8 cellular contexts compared by ENCODE assay signal in the genomic region with DNA sequence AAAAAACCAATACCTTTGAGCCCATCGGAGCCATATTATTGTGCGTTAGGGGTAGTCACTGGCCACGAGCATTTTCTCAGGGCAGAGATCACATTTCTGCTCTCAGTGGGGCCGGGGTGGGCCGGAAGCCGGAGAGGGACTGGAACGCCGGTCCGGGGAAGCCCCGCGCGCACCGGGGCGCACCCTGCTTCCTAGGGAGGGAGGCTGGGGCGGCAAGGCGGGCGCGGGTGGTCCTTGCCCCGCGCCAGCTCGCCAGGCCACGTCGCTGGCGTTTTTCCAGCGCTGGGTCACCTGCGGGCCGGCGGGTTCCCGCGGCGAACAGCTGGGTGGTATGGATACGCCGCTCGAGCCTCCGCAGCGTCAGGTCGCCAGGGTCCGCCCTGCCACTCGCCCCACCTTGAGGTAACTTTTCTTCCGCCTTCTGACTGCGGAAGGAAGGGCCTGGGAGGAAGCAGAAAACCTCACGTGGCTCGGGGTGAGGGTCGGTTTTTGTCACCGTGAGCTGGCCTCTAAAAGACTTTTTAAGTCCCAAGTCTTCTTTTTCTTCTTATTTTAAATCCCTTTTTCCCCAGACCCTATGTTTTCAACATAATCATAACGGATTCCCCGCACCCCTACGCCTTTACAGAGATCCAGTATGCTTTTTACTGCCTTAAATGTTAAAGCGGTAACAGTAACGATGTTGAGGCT. TPM values are rescaled to one million over a fixed set of nuclear protein-coding genes. Genes with fewer than 3 reads are reported as not detected.
A peak's percentile ranks its signal among the peaks of the same experiment; 100 is the strongest.
DNase-seq lines count a peak whose midpoint lies in the region; ATAC-seq and TF ChIP-seq lines count a peak whose summit lies in the region.

No MANE protein-coding gene starts in this region.

- H3K9me3 ChIP-seq in Panc1 (ENCODE audit: control insufficient read depth, insufficient read depth, low read depth, low read length) (no peaks in the 10 kb centered on the region), psoas muscle (no peaks in the 10 kb centered on the region), uterus (no peaks in the 10 kb centered on the region)

- peak; percentile 41 for ATAC-seq in HG03139 (IDR thresholded peaks at IDR 0.05; ENCODE audit: unreplicated experiment)
- peak; percentile 14 for ATAC-seq in Panc1
- ATAC-seq in Right ventricle myocardium inferior = no peak
- ATAC-seq in psoas muscle = no peak

- no peak for TF ChIP-seq CTCF in Panc1 (IDR thresholded peaks at IDR 0.05)
- no peak for TF ChIP-seq CTCF in psoas muscle (IDR thresholded peaks at IDR 0.05)
- TF ChIP-seq CTCF in uterus (IDR thresholded peaks at IDR 0.05) = no peak

- H3K4me1 ChIP-seq in Panc1 (ENCODE audit: control insufficient read depth, insufficient read depth, low read length) (peaks cover 27% of the 10 kb centered on the region), psoas muscle (peaks cover 9% of the 10 kb centered on the region), uterus (no peaks in the 10 kb centered on the region)

- intact Hi-C loops in Panc1 (cut with micrococcal nuclease; ENCODE audit: unreplicated experiment) (no loop called here), Right ventricle myocardium inferior (cut with DNase I) (loop anchor here (5.0 kb wide), 2 partner anchors 44 to 129 kb away; a partner anchor contains a TSS), psoas muscle (cut with DNase I) (no loop called here), uterus (cut with DNase I; ENCODE audit: low total_unique reads) (loop anchor here (10.0 kb wide), 1 partner anchor 59 kb away; a partner anchor contains a TSS)

- DNase-seq in AG08395 (ENCODE audit: low spot score) = peak; percentile 18
- no peak for DNase-seq in Panc1 (ENCODE audit: low read depth, low spot score)
- peak; percentile 72 for DNase-seq in activated gamma-delta T cell treated with Interleukin-2 at 50 U/mL for 16 hours
- DNase-seq in Right ventricle myocardium inferior (ENCODE audit: missing footprints) = peak; percentile 78
- DNase-seq in psoas muscle = peak; percentile 41 to 72
- peak; percentile 59 for DNase-seq in uterus

- in situ Hi-C loops in GM18951 (cut with MboI; ENCODE audit: low sequenced_read_pairs, unreplicated experiment) = loop anchor here (10.0 kb wide), 1 partner anchor 51 kb away; no protein-coding TSS in a partner anchor
- in situ Hi-C loops in Panc1 (cut with HindIII; ENCODE audit: low pct_unique_long_range_greater_than_20kb, low sequenced_read_pairs) = no loop called here

- 8 to 14% (median 9%) methylated on average over 40 to 50 of the region's 50 CpGs for WGBS in psoas muscle, 3 donors

- H3K27ac ChIP-seq in Panc1 (ENCODE audit: low read length) (peak overlapping the region; percentile 100), psoas muscle (peak overlapping the region; percentile 86), uterus (peak overlapping the region; percentile 99)

- TF ChIP-seq POLR2A in GM18951 (IDR thresholded peaks at IDR 0.05; ENCODE audit: extremely low read depth, insufficient read depth, insufficient read length) = peak; percentile 90
- peak; percentile 65 to 68 for TF ChIP-seq POLR2A in uterus (IDR thresholded peaks at IDR 0.05)

- H3K4me3 ChIP-seq in Panc1 (ENCODE audit: low read depth in 2 of 2, low read length in 2 of 2) (peak overlapping the region; percentile 65 to 86), psoas muscle (peak overlapping the region; percentile 91), uterus (peak overlapping the region; percentile 57 to 62)

- H3K36me3 ChIP-seq in Panc1 (ENCODE audit: control insufficient read depth, insufficient read depth, low read length) = peaks cover 17% of the 10 kb centered on the region
- H3K36me3 ChIP-seq in psoas muscle (ENCODE audit: insufficient read depth in 1 of 2, low read depth in 1 of 2) = peaks cover 0 to 11% of the 10 kb centered on the region in 2 donors
- H3K36me3 ChIP-seq in uterus = no peaks in the 10 kb centered on the region

- POLR2A ChIA-PET in Panc1 (lab: Charles Lee) = interaction anchor here (0.5 to 0.7 kb wide), 3 partner anchors 19 to 176 kb away, joined by 4 read pairs; no protein-coding TSS in a partner anchor

- BruUV-seq in Panc1 (replicated peaks; lab: Mats Ljungman, UMichigan) = no TSS peak

- H3K27me3 ChIP-seq in Panc1 (ENCODE audit: control insufficient read depth, insufficient read depth, low read length) (no peaks in the 10 kb centered on the region), psoas muscle (ENCODE audit: insufficient read depth in 3 of 3, low read length in 2 of 3) (peaks cover 0 to 72% (median 21%) of the 10 kb centered on the region in 3 donors), uterus (no peaks in the 10 kb centered on the region)

- CTCF ChIA-PET in Panc1 (lab: Charles Lee) = no interaction called here

RNA-seq across cellular contexts. Expression of a gene that starts 2.7 kb away (rescaled TPM):
- total RNA-seq in Panc1 (2021; ENCODE audit: unreplicated experiment) (10,069 TPM), Right ventricle myocardium inferior (1,647 TPM), psoas muscle (1,000 to 10,000 TPM in 1 of 4 donors, 100 to 1,000 TPM in 3; 703 to 2,379 (median 902) TPM), uterus (over 10,000 TPM; 11,501 to 26,048 (median 13,655) TPM)
- polyA plus RNA-seq in Panc1 (2012; ENCODE audit: insufficient read length) = 8,925 TPM
- polyA plus RNA-seq in psoas muscle = 1,000 to 10,000 TPM in 1 of 3 donors, 100 to 1,000 TPM in 2; 541 to 1,251 (median 593) TPM

Comparison
In these comparisons a context has a peak if more than half of its experiments do, and no peak if none do; other contexts are left out.
1. ATAC-seq: peak in HG03139 (single experiment) and Panc1 (single experiment); none in Right ventricle myocardium inferior (single experiment) and psoas muscle (0 of 4).
2. intact Hi-C loops: an anchor here in Right ventricle myocardium inferior (5.0 kb wide) and uterus (10.0 kb wide); none called in Panc1 and psoas muscle.
3. Peak in every context shown above with its lines, with median percentiles within 50 percentile points of each other: H3K27ac ChIP-seq and H3K4me3 ChIP-seq.